8 cellular contexts compared by ENCODE assay signal in genomic region chr1:221525749-221526148, GRCh38.
"Had no signal": no experiment of that assay in that cellular context is flagged by ENCODE, and none has a peak within 500 bp of the region (broad histone marks: within the 10 kb centered on the region; RNA-seq: fewer than 3 reads in every experiment).

No MANE protein-coding gene starts in this region.

- ATAC-seq: GM12878 had no signal

- DNase-seq: GDM1, GF-D8 had no signal

- H3K4me3 ChIP-seq: GM12878 had no signal

- FAIRE-seq: G401.6, GM12878, GM12891, GM12892, GM18507, GM19239 had no signal
